In genomic region chr10:514137-514671, GRCh38 we compare ENCODE assay signal across 11 cellular contexts.
DNase-seq lines count a peak whose midpoint lies in the region.
"Had no signal": no experiment of that assay in that cellular context is flagged by ENCODE, and none has a peak within 500 bp of the region (broad histone marks: within the 10 kb centered on the region; RNA-seq: fewer than 3 reads in every experiment).

No MANE protein-coding gene starts in this region.

- peak overlapping the region in 1 of 2 donors; percentile 35 for H3K4me3 ChIP-seq in stomach smooth muscle (ENCODE audit: low read length in 2 of 2)

- H3K27me3 ChIP-seq in layer of hippocampus (ENCODE audit: control insufficient read depth, insufficient read depth, low read length): no peaks in the 10 kb centered on the region
- no peaks in the 10 kb centered on the region for H3K27me3 ChIP-seq in stomach smooth muscle (ENCODE audit: control insufficient read depth in 1 of 2, insufficient read depth in 2 of 2, low read length in 2 of 2)

- no peaks in the 10 kb centered on the region for H3K9me3 ChIP-seq in stomach smooth muscle (ENCODE audit: control insufficient read depth in 2 of 2, low read length in 2 of 2)

- peaks cover 44% of the 10 kb centered on the region for H3K4me1 ChIP-seq in stomach smooth muscle (ENCODE audit: control insufficient read depth, insufficient read depth, low read length)

- DNase-seq in NCI-H1092 (lab: John Stamatoyannopoulos, UW) (peak; percentile 78), NCI-H748 treated with DMSO at 0.1 percent for 48 hours (lab: John Stamatoyannopoulos, UW) (peak; percentile 87), NCI-H526 treated with DMSO at 0.1 percent for 48 hours (lab: John Stamatoyannopoulos, UW) (no peak), H4 (ENCODE audit: low spot score) (no peak)
- DNase-seq in stimulated activated naive CD4-positive, alpha-beta T cell (lab: John Stamatoyannopoulos, UW): no peak
- DNase-seq: activated naive CD4-positive, alpha-beta T cell; NCI-H2227 treated with DMSO at 0.1 percent for 48 hours; stimulated activated CD4-positive, alpha-beta T cell treated with anti-CD3 and anti-CD28 coated beads, Interleukin-2, amount 100 ng/mL, for 48 hours had no signal

- no peak overlapping the region for H3K9ac ChIP-seq in stomach smooth muscle (ENCODE audit: low read length in 2 of 2)

- H3K27ac ChIP-seq in layer of hippocampus (ENCODE audit: low read depth, low read length) (peak overlapping the region; percentile 40), stomach smooth muscle (ENCODE audit: low read length) (peak overlapping the region; percentile 24)
- H3K27ac ChIP-seq: epithelial cell of prostate had no signal

- no peaks in the 10 kb centered on the region for H3K36me3 ChIP-seq in stomach smooth muscle (ENCODE audit: control insufficient read depth in 2 of 2, insufficient read depth in 2 of 2, low read length in 2 of 2)

Comparison
In these comparisons a context has a peak if more than half of its experiments do, and no peak if none do; other contexts are left out.
1. DNase-seq: peak in NCI-H1092 (single experiment) and NCI-H748 treated with DMSO at 0.1 percent for 48 hours (single experiment); none in NCI-H526 treated with DMSO at 0.1 percent for 48 hours (single experiment), stimulated activated naive CD4-positive, alpha-beta T cell (0 of 6) and H4 (single experiment).